Comparison of ENCODE assay signal across 8 cellular contexts in the genomic region with DNA sequence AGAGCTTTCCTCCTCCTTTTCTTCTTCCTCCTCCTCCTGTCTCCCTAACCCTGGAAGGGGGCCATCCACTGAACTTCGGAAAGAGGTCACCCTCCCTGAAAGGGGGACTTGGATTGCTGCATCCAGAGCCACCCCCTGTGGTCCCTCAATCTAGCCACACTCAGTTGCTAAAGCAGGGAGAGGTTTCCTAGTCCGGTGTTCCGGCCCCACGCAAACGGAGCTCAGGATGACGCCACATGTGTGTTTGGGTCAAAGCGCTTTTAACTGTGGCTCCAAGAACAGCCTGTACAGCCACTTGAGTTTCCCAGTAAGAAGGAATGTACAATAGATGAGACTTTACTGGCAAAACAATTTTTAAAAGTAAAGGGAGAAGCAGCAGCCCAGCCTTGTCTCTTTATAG.
DNase-seq lines count a peak whose midpoint lies in the region; ATAC-seq and TF ChIP-seq lines count a peak whose summit lies in the region.
"Not testable (repeated sequence)": the region's sequence is repeated elsewhere in the genome, so short reads cannot be mapped to it uniquely, and the experiment has no call there.

No MANE protein-coding gene starts in this region.

- H3K4me3 ChIP-seq in Peyer's patch (peak overlapping the region in 1 of 4 donors; percentile 7), esophagus muscularis mucosa (peak overlapping the region; percentile 22 to 36 (median 26)), psoas muscle (peak overlapping the region; percentile 44)
- not testable (repeated sequence) for H3K4me3 ChIP-seq in mucosa of descending colon, testis

- H3K4me1 ChIP-seq in Peyer's patch; mucosa of descending colon (ENCODE audit: low read depth); psoas muscle; testis: not testable (repeated sequence)
- H3K4me1 ChIP-seq in esophagus muscularis mucosa, result peaks cover 5 to 29% (median 14%) of the 10 kb centered on the region in 4 donors

- H3K9me3 ChIP-seq in Peyer's patch, esophagus muscularis mucosa, mucosa of descending colon, psoas muscle, testis: not testable (repeated sequence)

- H3K27ac ChIP-seq in 22Rv1 (peak overlapping the region; percentile 91), Peyer's patch (peak overlapping the region in 3 of 4 donors; percentile 69 to 96 (median 89)), esophagus muscularis mucosa (replicated peaks in 1 of 4) (peak overlapping the region; percentile 81 to 89 (median 84)), psoas muscle (peak overlapping the region; percentile 41), testis (peak overlapping the region; percentile 74 to 80)

- not testable (repeated sequence) for H3K27me3 ChIP-seq in Peyer's patch; esophagus muscularis mucosa; psoas muscle (ENCODE audit: insufficient read depth in 3 of 3, low read length in 2 of 3); testis

- 95% methylated on average over 6 of the region's 7 CpGs for WGBS in esophagus muscularis mucosa
- 18 to 73% (median 20%) methylated on average over 6 to 7 of the region's 7 CpGs for WGBS in psoas muscle, 3 donors
- 19 to 56% methylated on average over 5 to 6 of the region's 7 CpGs for WGBS in testis, 2 donors

- not testable (repeated sequence) for TF ChIP-seq CTCF in 22Rv1 (IDR thresholded peaks at IDR 0.05); Peyer's patch (IDR thresholded peaks at IDR 0.05); esophagus muscularis mucosa (IDR thresholded peaks at IDR 0.05); mucosa of descending colon (IDR thresholded peaks at IDR 0.05); psoas muscle (IDR thresholded peaks at IDR 0.05); testis (IDR thresholded peaks at IDR 0.05)

- peak; percentile 90 for TF ChIP-seq EP300 in esophagus muscularis mucosa (IDR thresholded peaks at IDR 0.05)

- ATAC-seq in Right ventricle myocardium superior (ENCODE audit: poor library complexity) (peak; percentile 82), left colon (peak; percentile 24), mucosa of descending colon (peak; percentile 41), psoas muscle (peak in 3 of 4 donors; percentile 55 to 71 (median 56))

- H3K36me3 ChIP-seq in Peyer's patch; esophagus muscularis mucosa; mucosa of descending colon (ENCODE audit: low read depth); psoas muscle (ENCODE audit: insufficient read depth in 1 of 2, low read depth in 1 of 2); testis (ENCODE audit: low read depth, missing control alignments): not testable (repeated sequence)

- DNase-seq in Peyer's patch (peak in 1 of 3 donors; percentile 56), Right ventricle myocardium superior (peak; percentile 67), mucosa of descending colon (peak in 2 of 3 donors; percentile 20 to 53), psoas muscle (peak; percentile 48 to 71), testis (peak; percentile 62)
- DNase-seq in esophagus muscularis mucosa (ENCODE audit: extremely low spot score); left colon: not testable (repeated sequence)

- intact Hi-C loops in esophagus muscularis mucosa (cut with DNase I); Right ventricle myocardium superior (cut with DNase I); left colon (cut with DNase I, micrococcal nuclease); mucosa of descending colon (cut with DNase I, micrococcal nuclease); psoas muscle (cut with DNase I); testis (cut with DNase I; ENCODE audit: low total_unique reads): not testable (repeated sequence)

- TF ChIP-seq POLR2A in Peyer's patch (IDR thresholded peaks at IDR 0.05); esophagus muscularis mucosa (IDR thresholded peaks at IDR 0.05; ENCODE audit: low read depth); testis (IDR thresholded peaks at IDR 0.05): not testable (repeated sequence)

Comparison
In these comparisons a context has a peak if more than half of its experiments do, and no peak if none do; other contexts are left out.
1. H3K27ac ChIP-seq: peak in every context shown above with its lines; median percentile 91 in 22Rv1; 89 in Peyer's patch; 84 in esophagus muscularis mucosa; 77 in testis; 41 in psoas muscle.
2. ATAC-seq: peak in every context shown above with its lines; median percentile 82 in Right ventricle myocardium superior; 56 in psoas muscle; 41 in mucosa of descending colon; 24 in left colon.